Comparison of ENCODE assay signal across 8 cellular contexts in the genomic region with DNA sequence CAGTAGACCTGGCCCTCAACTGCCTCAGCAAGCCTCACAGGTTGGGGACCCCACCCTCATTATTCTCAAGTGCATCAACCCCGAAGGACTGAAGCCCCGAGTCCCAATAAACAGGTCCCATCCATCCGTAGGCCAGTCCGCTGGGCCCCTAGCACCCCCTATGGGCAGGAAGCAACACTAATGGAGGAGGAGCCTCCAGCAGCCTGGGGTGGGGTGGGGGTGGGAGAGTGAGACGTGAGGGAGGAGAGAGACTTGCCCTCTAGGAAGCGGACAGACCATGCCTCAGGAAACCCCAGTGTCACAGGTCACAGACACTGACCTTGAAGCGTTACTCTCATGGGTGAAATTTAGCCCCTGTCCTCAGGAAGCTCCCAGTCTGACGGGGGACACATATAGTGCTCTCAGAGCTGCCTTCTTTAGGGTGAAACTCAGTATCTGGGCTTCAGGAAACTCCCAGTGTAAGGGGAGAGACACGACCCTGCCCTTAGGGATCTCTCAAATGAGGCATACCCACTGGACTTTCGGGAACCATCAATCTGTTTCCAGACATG.
A peak's percentile ranks its signal among the peaks of the same experiment; 100 is the strongest.
DNase-seq lines count a peak whose midpoint lies in the region; ATAC-seq and TF ChIP-seq lines count a peak whose summit lies in the region.

No MANE protein-coding gene starts in this region.

- H3K27ac ChIP-seq in H9 (ENCODE audit: insufficient read length, low read depth, low read length) (no peak overlapping the region), SU-DHL-6 (ENCODE audit: low read depth, low read length) (peak overlapping the region; percentile 90)

- H3K27ac Mint-ChIP-seq in H9, result peak overlapping the region in 2 of 3 experiments; percentile 76 to 87; a peak in 4 of 7 replicates
- no peak overlapping the region for H3K27ac Mint-ChIP-seq in glutamatergic neuron (ENCODE audit: unreplicated experiment)
- H3K27ac Mint-ChIP-seq in stimulated activated naive CD8-positive, alpha-beta T cell treated with anti-CD3 and anti-CD28 coated beads, Interleukin-15, Interleukin-2, amounts not matched to agents 100 ng/mL and 50 ng/mL, for 24 hours, result peak overlapping the region; percentile 36

- ATAC-seq in GM21619 (IDR thresholded peaks at IDR 0.05; ENCODE audit: unreplicated experiment) (no peak), GM18519 (IDR thresholded peaks at IDR 0.05; ENCODE audit: low FRiP score, unreplicated experiment) (no peak)

- H3K4me3 Mint-ChIP-seq in H9 (peak overlapping the region; percentile 46 to 74), glutamatergic neuron (ENCODE audit: unreplicated experiment) (peak overlapping the region; percentile 57)
- H3K4me3 Mint-ChIP-seq in stimulated activated naive CD8-positive, alpha-beta T cell treated with anti-CD3 and anti-CD28 coated beads, Interleukin-15, Interleukin-2, amounts not matched to agents 100 ng/mL and 50 ng/mL, for 24 hours, result peak overlapping the region; percentile 82

- H3K23me2 ChIP-seq in H9 (ENCODE audit: insufficient read length, low read depth, low read length, poor library complexity, severe bottlenecking), result peaks cover 7% of the 10 kb centered on the region

- H3K14ac ChIP-seq in H9 (ENCODE audit: insufficient read depth, low read length), result no peak overlapping the region

- peaks cover 7 to 8% of the 10 kb centered on the region in 2 experiments for H3K9me3 Mint-ChIP-seq in H9
- H3K9me3 Mint-ChIP-seq in glutamatergic neuron (ENCODE audit: unreplicated experiment), result peaks cover 9% of the 10 kb centered on the region
- H3K9me3 Mint-ChIP-seq in stimulated activated naive CD8-positive, alpha-beta T cell treated with anti-CD3 and anti-CD28 coated beads, Interleukin-15, Interleukin-2, amounts not matched to agents 100 ng/mL and 50 ng/mL, for 24 hours, result no peaks in the 10 kb centered on the region

- no peak overlapping the region for H2AFZ ChIP-seq in H9 (ENCODE audit: low read length)
- no peak overlapping the region for H2AFZ ChIP-seq in SU-DHL-6 (ENCODE audit: low read depth, low read length, severe bottlenecking)

- H3K4me2 ChIP-seq in H9 (ENCODE audit: insufficient read depth, insufficient read length, low read length) (peak overlapping the region; percentile 48), SU-DHL-6 (ENCODE audit: low read depth, low read length, poor library complexity, severe bottlenecking) (peak overlapping the region; percentile 88)

- H4K20me1 ChIP-seq in H9 (ENCODE audit: control insufficient read depth, insufficient read depth, insufficient read length) (no peaks in the 10 kb centered on the region), SU-DHL-6 (ENCODE audit: low read depth, low read length) (no peaks in the 10 kb centered on the region)

- no peak overlapping the region for H2BK120ac ChIP-seq in H9 (ENCODE audit: low read depth, low read length, poor library complexity, severe bottlenecking)

- H4K91ac ChIP-seq in H9 (ENCODE audit: insufficient read length, low read depth, low read length), result no peak overlapping the region

- H3K4me3 ChIP-seq in SU-DHL-6 (ENCODE audit: insufficient read depth, low read length, poor library complexity, severe bottlenecking), result peak overlapping the region; percentile 63

- H3K27me3 ChIP-seq in H9 (ENCODE audit: insufficient read depth, low read length), result no peaks in the 10 kb centered on the region; the same call in 1 of the 2 replicates
- H3K27me3 ChIP-seq in SU-DHL-6 (ENCODE audit: low read length), result no peaks in the 10 kb centered on the region

- H3K9ac ChIP-seq in H9 (ENCODE audit: extremely low read depth, insufficient read length, low read length) (no peak overlapping the region), SU-DHL-6 (ENCODE audit: low read length) (peak overlapping the region; percentile 76)

- peaks cover 5 to 11% (median 10%) of the 10 kb centered on the region in 3 experiments; a peak in 6 of 7 replicates for H3K36me3 Mint-ChIP-seq in H9 (ENCODE audit: insufficient read depth in 1 of 3, low read depth in 3 of 3)
- no peaks in the 10 kb centered on the region for H3K36me3 Mint-ChIP-seq in glutamatergic neuron (ENCODE audit: unreplicated experiment)
- H3K36me3 Mint-ChIP-seq in stimulated activated naive CD8-positive, alpha-beta T cell treated with anti-CD3 and anti-CD28 coated beads, Interleukin-15, Interleukin-2, amounts not matched to agents 100 ng/mL and 50 ng/mL, for 24 hours (ENCODE audit: low read depth), result no peaks in the 10 kb centered on the region

- no peaks in the 10 kb centered on the region for H3K9me2 ChIP-seq in SU-DHL-6 (replicated peaks; ENCODE audit: insufficient read depth, low read length)

- H3K4me1 ChIP-seq in H9 (ENCODE audit: insufficient read depth, low read length), result peaks cover 2% of the 10 kb centered on the region; the same call in 1 of the 2 replicates

- H3K4me1 Mint-ChIP-seq in H9 (peaks cover 55 to 60% of the 10 kb centered on the region in 2 experiments), glutamatergic neuron (ENCODE audit: low read depth, unreplicated experiment) (peaks cover 3% of the 10 kb centered on the region)
- H3K4me1 Mint-ChIP-seq in stimulated activated naive CD8-positive, alpha-beta T cell treated with anti-CD3 and anti-CD28 coated beads, Interleukin-15, Interleukin-2, amounts not matched to agents 100 ng/mL and 50 ng/mL, for 24 hours (ENCODE audit: low read depth), result peaks cover 26% of the 10 kb centered on the region

- H3K36me3 ChIP-seq in SU-DHL-6 (ENCODE audit: low read length), result no peaks in the 10 kb centered on the region

- H2AK5ac ChIP-seq in H9 (ENCODE audit: insufficient read length, low read length), result no peak overlapping the region

- H3K4ac ChIP-seq in H9 (ENCODE audit: low read depth, low read length), result no peak overlapping the region

- no peak overlapping the region for H4K8ac ChIP-seq in H9 (replicated peaks; ENCODE audit: insufficient read length, low read depth, low read length)

- no peaks in the 10 kb centered on the region for H3K79me1 ChIP-seq in H9 (ENCODE audit: insufficient read depth, low read depth, low read length, poor library complexity, severe bottlenecking)

- WGBS in H9 (ENCODE audit: extremely low coverage, insufficient read length, low lambda C conversion rate), result no CpG with 5 or more reads among the region's 10 CpGs

- peak overlapping the region; percentile 17 for H2BK12ac ChIP-seq in H9 (ENCODE audit: insufficient read length, low read depth, low read length)

- peaks cover 29% of the 10 kb centered on the region for H3F3A ChIP-seq in SU-DHL-6 (ENCODE audit: insufficient read depth)

- H3K18ac ChIP-seq in H9 (ENCODE audit: insufficient read length, low read depth, low read length), result no peak overlapping the region

- H2BK15ac ChIP-seq in H9 (ENCODE audit: low read depth, low read length), result no peak overlapping the region

- no peak overlapping the region for H2BK5ac ChIP-seq in H9 (ENCODE audit: insufficient read length, low read length)

- peak; percentile 33 for DNase-seq in ELR (ENCODE audit: low read depth)
- peak; percentile 91 for DNase-seq in H9
- no peak for DNase-seq in glutamatergic neuron
- DNase-seq in OCI-M2 (lab: John Stamatoyannopoulos, UW; ENCODE audit: unreplicated experiment), result no peak

- H3T11ph ChIP-seq in H9 (ENCODE audit: low read length), result no peak overlapping the region

- H4K5ac ChIP-seq in H9 (ENCODE audit: insufficient read length, low read depth, low read length), result no peak overlapping the region

- H3K23ac ChIP-seq in H9 (ENCODE audit: insufficient read length, low read depth, low read length), result no peak overlapping the region

- H3K9me3 ChIP-seq in H9 (ENCODE audit: control insufficient read depth, low read depth, low read length) (no peaks in the 10 kb centered on the region), SU-DHL-6 (ENCODE audit: insufficient read depth, low read length) (no peaks in the 10 kb centered on the region)

- H3K27me3 Mint-ChIP-seq in H9 (ENCODE audit: low read depth), result peaks cover 24% of the 10 kb centered on the region
- peaks cover 9% of the 10 kb centered on the region for H3K27me3 Mint-ChIP-seq in glutamatergic neuron (ENCODE audit: unreplicated experiment)
- peaks cover 42% of the 10 kb centered on the region for H3K27me3 Mint-ChIP-seq in stimulated activated naive CD8-positive, alpha-beta T cell treated with anti-CD3 and anti-CD28 coated beads, Interleukin-15, Interleukin-2, amounts not matched to agents 100 ng/mL and 50 ng/mL, for 24 hours

- H3K56ac ChIP-seq in H9 (ENCODE audit: insufficient read length, low read depth, low read length), result no peak overlapping the region

- TF ChIP-seq CTCF in H9 (conservative IDR thresholded peaks at IDR 0.05) (peak; percentile 72), SU-DHL-6 (IDR thresholded peaks at IDR 0.05; ENCODE audit: insufficient read depth, low read length, poor library complexity, severe bottlenecking) (peak; percentile 98), glutamatergic neuron (IDR thresholded peaks at IDR 0.05; ENCODE audit: partially characterized antibody, unreplicated experiment) (peak; percentile 15)

- no peak overlapping the region for H2BK20ac ChIP-seq in H9 (ENCODE audit: low read depth, low read length, poor library complexity, severe bottlenecking)

- H3K79me2 ChIP-seq in H9 (ENCODE audit: insufficient read depth, low read length) (no peaks in the 10 kb centered on the region), SU-DHL-6 (ENCODE audit: insufficient read depth, low read length) (no peaks in the 10 kb centered on the region; the same call in 1 of the 2 replicates)

Comparison
In these comparisons a context has a peak if more than half of its experiments do, and no peak if none do; other contexts are left out.
1. DNase-seq: peak in ELR (single experiment) and H9 (single experiment); none in glutamatergic neuron (single experiment) and OCI-M2 (single experiment).
2. CTCF ChIP-seq: peak in every context shown above with its lines; median percentile 98 in SU-DHL-6; 72 in H9; 15 in glutamatergic neuron.
3. Peak in every context shown above with its lines, with median percentiles within 50 percentile points of each other: H3K4me3 Mint-ChIP-seq.